In genomic region chr1:95233321-95233736, GRCh38 we compare ENCODE assay signal across 8 cellular contexts. TPM values are rescaled to one million over a fixed set of nuclear protein-coding genes. Genes with fewer than 3 reads are reported as not detected.
DNase-seq lines count a peak whose midpoint lies in the region; ATAC-seq and TF ChIP-seq lines count a peak whose summit lies in the region.

No MANE protein-coding gene starts in this region.

- H3K27me3 Mint-ChIP-seq in chondrocyte (ENCODE audit: low read depth), result peaks cover 4% of the 10 kb centered on the region

- H3K4me3 ChIP-seq in LNCaP clone FGC (ENCODE audit: low read depth, low read length) (peak overlapping the region; percentile 43), lower leg skin (ENCODE audit: low read depth, poor library complexity, severe bottlenecking) (peak overlapping the region; percentile 33), thymus (ENCODE audit: low read length) (peak overlapping the region; percentile 87)

- intact Hi-C loops in lower leg skin (cut with DNase I; ENCODE audit: low total_unique reads), result loop anchor here (5.0 kb wide), 1 partner anchor 191 kb away; no protein-coding TSS in a partner anchor

- TF ChIP-seq POLR2A in lower leg skin (IDR thresholded peaks at IDR 0.05), result no peak

- peaks cover 39% of the 10 kb centered on the region for H3K4me1 Mint-ChIP-seq in chondrocyte (ENCODE audit: low read depth)

- no peaks in the 10 kb centered on the region for H3K36me3 Mint-ChIP-seq in chondrocyte (ENCODE audit: low read depth)

- peak overlapping the region; percentile 88 for H3K4me3 Mint-ChIP-seq in chondrocyte (ENCODE audit: unreplicated experiment)

- no peaks in the 10 kb centered on the region for H3K36me3 ChIP-seq in thymus (ENCODE audit: control insufficient read depth, insufficient read depth)

- no peaks in the 10 kb centered on the region for H3K9me3 Mint-ChIP-seq in chondrocyte (ENCODE audit: low read depth)

- ATAC-seq in HG03139 (IDR thresholded peaks at IDR 0.05; ENCODE audit: unreplicated experiment), result no peak
- no peak for ATAC-seq in HG02759 (IDR thresholded peaks at IDR 0.05; ENCODE audit: unreplicated experiment)

- no peaks in the 10 kb centered on the region for H3K9me3 ChIP-seq in thymus (ENCODE audit: control insufficient read depth)

- peak overlapping the region; percentile 67 for H3K27ac Mint-ChIP-seq in chondrocyte (ENCODE audit: unreplicated experiment)

- DNase-seq in C1 segment of cervical spinal cord (lab: John Stamatoyannopoulos, UW) (peak in 8 of 14 donors; percentile 35 to 74 (median 61)), LNCaP clone FGC (ENCODE audit: low read depth) (no peak), chondrocyte (ENCODE audit: low spot score) (no peak), lower leg skin (ENCODE audit: low spot score in 2 of 2) (peak; percentile 17 to 84), NCI-H1092 (lab: John Stamatoyannopoulos, UW) (no peak)

- no peaks in the 10 kb centered on the region for H3K27me3 ChIP-seq in thymus (ENCODE audit: control insufficient read depth, insufficient read depth)

- WGBS in lower leg skin, 2 donors, result 22% methylated on average over 13 of the region's 13 CpGs
- WGBS in thymus, result 40% methylated on average over 13 of the region's 13 CpGs

- peak overlapping the region; percentile 68 for H3K27ac ChIP-seq in thymus (ENCODE audit: low read depth)

- H3K4me1 ChIP-seq in thymus (ENCODE audit: control insufficient read depth, insufficient read depth, low read length), result no peaks in the 10 kb centered on the region

- no peak for TF ChIP-seq CTCF in LNCaP clone FGC (IDR thresholded peaks at IDR 0.05; ENCODE audit: control insufficient read depth, extremely low read depth, insufficient read depth)
- TF ChIP-seq CTCF in chondrocyte (IDR thresholded peaks at IDR 0.05), result no peak
- TF ChIP-seq CTCF in lower leg skin (IDR thresholded peaks at IDR 0.05), result no peak

RNA-seq across cellular contexts. Expression of gene RWDD3, which starts 0.7 kb away (rescaled TPM):
- 17.1 to 17.8 TPM (median 17.6 TPM) in 3 replicates for total RNA-seq in chondrocyte
- total RNA-seq in lower leg skin, result 10 to 100 TPM in 2 of 4 donors, 1 to 10 TPM in 2; 5.9 to 16.2 (median 10.8) TPM
- 87.8 TPM for polyA plus RNA-seq in thymus

Comparison
In these comparisons a context has a peak if more than half of its experiments do, and no peak if none do; other contexts are left out.
1. DNase-seq: peak in C1 segment of cervical spinal cord (8 of 14) and lower leg skin (2 of 2); none in LNCaP clone FGC (single experiment), chondrocyte (single experiment) and NCI-H1092 (single experiment).
2. H3K4me3 ChIP-seq: peak in every context shown above with its lines; median percentile 87 in thymus; 43 in LNCaP clone FGC; 33 in lower leg skin.